Comparison of ENCODE assay signal across 9 cellular contexts in the genomic region with DNA sequence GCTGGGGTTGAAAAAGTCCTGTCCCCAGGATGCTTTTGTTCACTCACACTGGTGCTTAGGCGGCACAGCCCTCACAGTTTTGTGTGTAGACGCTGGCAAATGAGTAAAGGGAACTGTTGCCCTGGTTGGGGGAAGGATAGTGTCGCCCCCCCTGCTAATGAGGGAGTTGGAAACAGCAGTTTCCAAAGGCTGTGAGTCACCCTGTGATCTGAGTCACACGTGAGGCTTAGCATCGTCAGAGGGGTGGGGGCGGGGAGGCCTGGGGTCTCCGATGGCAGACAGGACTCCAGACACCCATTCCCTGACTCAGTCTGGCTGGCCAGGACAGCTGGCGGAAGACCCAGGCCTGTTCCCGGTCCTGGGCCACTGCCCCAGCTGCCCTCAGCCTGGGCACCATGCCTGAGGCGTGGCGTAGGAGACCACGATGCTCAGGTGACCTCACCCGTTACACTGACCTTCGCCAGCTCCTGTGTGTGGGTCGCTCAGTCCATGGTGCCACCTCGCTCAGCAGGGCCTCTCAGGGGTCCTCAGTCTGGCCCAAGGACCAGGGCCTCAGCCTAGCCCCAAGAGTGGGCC. TPM values are rescaled to one million over a fixed set of nuclear protein-coding genes. Genes with fewer than 3 reads are reported as not detected.
DNase-seq lines count a peak whose midpoint lies in the region; ATAC-seq and TF ChIP-seq lines count a peak whose summit lies in the region.
"Had no signal": no experiment of that assay in that cellular context is flagged by ENCODE, and none has a peak within 500 bp of the region (broad histone marks: within the 10 kb centered on the region; RNA-seq: fewer than 3 reads in every experiment).

No MANE protein-coding gene starts in this region.

- peak overlapping the region; percentile 48 for H3K4me3 Mint-ChIP-seq in activated T-helper 1 cell treated with anti-CD3 and anti-CD28 coated beads, Interleukin-12 subunit alpha, Interleukin-12 subunit beta, Interleukin-2, Interleukin-4 antibody, amounts not matched to agents 30 ng/mL and 10 ng/mL and 1 ng/mL, durations not matched to agents 14 hours and 24 hours and 36 hours

- peaks cover 11% of the 10 kb centered on the region for H3K36me3 Mint-ChIP-seq in activated T-helper 1 cell treated with anti-CD3 and anti-CD28 coated beads, Interleukin-12 subunit alpha, Interleukin-12 subunit beta, Interleukin-2, Interleukin-4 antibody, amounts not matched to agents 30 ng/mL and 10 ng/mL and 1 ng/mL, durations not matched to agents 14 hours and 24 hours and 36 hours (ENCODE audit: low read depth)

- ATAC-seq in HG03521 (IDR thresholded peaks at IDR 0.05; ENCODE audit: unreplicated experiment) = no peak
- ATAC-seq in GM19463 (IDR thresholded peaks at IDR 0.05; ENCODE audit: unreplicated experiment) = no peak

- H3K9me3 ChIP-seq in Loucy (ENCODE audit: insufficient read depth, low read depth, low read length) = no peaks in the 10 kb centered on the region
- H3K9me3 ChIP-seq in skeletal muscle tissue (ENCODE audit: control insufficient read depth in 3 of 3, low read length in 3 of 3) = no peaks in the 10 kb centered on the region

- H4K20me1 ChIP-seq in Loucy (ENCODE audit: insufficient read depth, low read length, poor library complexity, severe bottlenecking) = no peaks in the 10 kb centered on the region

- peaks cover 71% of the 10 kb centered on the region for H3K4me1 Mint-ChIP-seq in activated T-helper 1 cell treated with anti-CD3 and anti-CD28 coated beads, Interleukin-12 subunit alpha, Interleukin-12 subunit beta, Interleukin-2, Interleukin-4 antibody, amounts not matched to agents 30 ng/mL and 10 ng/mL and 1 ng/mL, durations not matched to agents 14 hours and 24 hours and 36 hours (ENCODE audit: low read depth)

- H3K27me3 ChIP-seq in Loucy (ENCODE audit: insufficient read depth, low read length, poor library complexity, severe bottlenecking) (no peaks in the 10 kb centered on the region), skeletal muscle tissue (ENCODE audit: control insufficient read depth in 3 of 3, insufficient read depth in 3 of 3, low read length in 3 of 3) (no peaks in the 10 kb centered on the region)

- no peaks in the 10 kb centered on the region for H3K9me2 ChIP-seq in Loucy (replicated peaks; ENCODE audit: low read depth, low read length)

- H3K36me3 ChIP-seq in Loucy (ENCODE audit: insufficient read depth, low read length) (peaks cover 7% of the 10 kb centered on the region; the same call in 1 of the 2 replicates), skeletal muscle tissue (ENCODE audit: control insufficient read depth in 3 of 3, insufficient read depth in 3 of 3, low read length in 3 of 3) (peaks cover 14 to 33% (median 14%) of the 10 kb centered on the region in 3 donors)

- intact Hi-C loops in activated T-helper 1 cell treated with anti-CD3 and anti-CD28 coated beads, Interleukin-12 subunit alpha, Interleukin-12 subunit beta, Interleukin-2, Interleukin-4 antibody, amounts not matched to agents 30 ng/mL and 10 ng/mL and 1 ng/mL, durations not matched to agents 14 hours and 24 hours and 36 hours (cut with micrococcal nuclease) = no loop called here
- intact Hi-C loops in head of caudate nucleus (cut with DNase I) = loop anchor here (5.0 kb wide), 1 partner anchor 95 kb away; a partner anchor contains a TSS

- peak overlapping the region; percentile 100 for H3K27ac ChIP-seq in skeletal muscle tissue (ENCODE audit: low read depth, low read length)

- H3K27me3 Mint-ChIP-seq in activated T-helper 1 cell treated with anti-CD3 and anti-CD28 coated beads, Interleukin-12 subunit alpha, Interleukin-12 subunit beta, Interleukin-2, Interleukin-4 antibody, amounts not matched to agents 30 ng/mL and 10 ng/mL and 1 ng/mL, durations not matched to agents 14 hours and 24 hours and 36 hours (ENCODE audit: insufficient read depth) = no peaks in the 10 kb centered on the region

- H3K4me3 ChIP-seq in Loucy (ENCODE audit: low read length, poor library complexity, severe bottlenecking) (no peak overlapping the region), skeletal muscle tissue (ENCODE audit: low read length in 3 of 3) (peak overlapping the region; percentile 69 to 86 (median 85))

- TF ChIP-seq CTCF in Loucy (conservative IDR thresholded peaks at IDR 0.05; ENCODE audit: low read length) = no peak

- peak overlapping the region; percentile 88 for H3K27ac Mint-ChIP-seq in activated T-helper 1 cell treated with anti-CD3 and anti-CD28 coated beads, Interleukin-12 subunit alpha, Interleukin-12 subunit beta, Interleukin-2, Interleukin-4 antibody, amounts not matched to agents 30 ng/mL and 10 ng/mL and 1 ng/mL, durations not matched to agents 14 hours and 24 hours and 36 hours

- H3K4me1 ChIP-seq in Loucy (ENCODE audit: insufficient read depth, low read length, poor library complexity, severe bottlenecking) = peaks cover 59% of the 10 kb centered on the region
- H3K4me1 ChIP-seq in skeletal muscle tissue (ENCODE audit: control insufficient read depth in 3 of 3, insufficient read depth in 3 of 3, low read length in 3 of 3) = peaks cover 51 to 79% (median 74%) of the 10 kb centered on the region in 3 donors

- DNase-seq in activated T-helper 1 cell treated with anti-CD3 and anti-CD28 coated beads, Interleukin-12 subunit alpha, Interleukin-12 subunit beta, Interleukin-2, Interleukin-4 antibody, amounts not matched to agents 30 ng/mL and 10 ng/mL and 1 ng/mL, durations not matched to agents 14 hours and 24 hours and 36 hours (ENCODE audit: low spot score) = no peak
- DNase-seq in head of caudate nucleus (peak in 25 of 42 donors; percentile 27 to 85 (median 52)), NK-92 (lab: John Stamatoyannopoulos, UW; ENCODE audit: unreplicated experiment) (no peak), NCI-H1930 (lab: John Stamatoyannopoulos, UW) (no peak)

- H3K4me2 ChIP-seq in Loucy (ENCODE audit: low read depth, low read length, poor library complexity, severe bottlenecking) = no peak overlapping the region

- no peaks in the 10 kb centered on the region for H3K9me3 Mint-ChIP-seq in activated T-helper 1 cell treated with anti-CD3 and anti-CD28 coated beads, Interleukin-12 subunit alpha, Interleukin-12 subunit beta, Interleukin-2, Interleukin-4 antibody, amounts not matched to agents 30 ng/mL and 10 ng/mL and 1 ng/mL, durations not matched to agents 14 hours and 24 hours and 36 hours

- no peaks in the 10 kb centered on the region for H3F3A ChIP-seq in Loucy (ENCODE audit: low read depth)

- H3K9ac ChIP-seq in Loucy (ENCODE audit: low read depth, low read length, poor library complexity, severe bottlenecking) (peak overlapping the region; percentile 29), skeletal muscle tissue (ENCODE audit: low read depth in 1 of 3, low read length in 3 of 3) (peak overlapping the region; percentile 99 to 100 (median 99))

- H2AFZ ChIP-seq in Loucy (ENCODE audit: low read length) = no peak overlapping the region

- H3K79me2 ChIP-seq in Loucy (ENCODE audit: insufficient read depth, low read length) = peaks cover 7% of the 10 kb centered on the region; the same call in 1 of the 2 replicates

RNA-seq across cellular contexts. Expression of a gene that starts 2.9 kb away (rescaled TPM):
- total RNA-seq in activated T-helper 1 cell treated with anti-CD3 and anti-CD28 coated beads, Interleukin-12 subunit alpha, Interleukin-12 subunit beta, Interleukin-2, Interleukin-4 antibody, amounts not matched to agents 30 ng/mL and 10 ng/mL and 1 ng/mL, durations not matched to agents 14 hours and 24 hours and 36 hours = 5.3 and 6.0 TPM in 2 replicates
- total RNA-seq in skeletal muscle tissue = 14.1 TPM

RNA-seq across cellular contexts. Expression of a gene that starts 34.4 kb away (rescaled TPM):
- total RNA-seq in activated T-helper 1 cell treated with anti-CD3 and anti-CD28 coated beads, Interleukin-12 subunit alpha, Interleukin-12 subunit beta, Interleukin-2, Interleukin-4 antibody, amounts not matched to agents 30 ng/mL and 10 ng/mL and 1 ng/mL, durations not matched to agents 14 hours and 24 hours and 36 hours = 0.08 and 0.12 TPM in 2 replicates
- total RNA-seq in skeletal muscle tissue = under 0.01 TPM
- total RNA-seq: T-helper 2 cell treated with Interferon-gamma antibody and Interleukin-4, amounts not matched to agents 100 ng/mL and 5 ng/mL, for 36 hours had no signal

Comparison
In these comparisons a context has a peak if more than half of its experiments do, and no peak if none do; other contexts are left out.
1. DNase-seq: peak in head of caudate nucleus (25 of 42); none in activated T-helper 1 cell treated with anti-CD3 and anti-CD28 coated beads, Interleukin-12 subunit alpha, Interleukin-12 subunit beta, Interleukin-2, Interleukin-4 antibody, amounts not matched to agents 30 ng/mL and 10 ng/mL and 1 ng/mL, durations not matched to agents 14 hours and 24 hours and 36 hours (single experiment), NK-92 (single experiment) and NCI-H1930 (0 of 2).